Comparison of ENCODE assay signal across 10 cellular contexts in the genomic region with DNA sequence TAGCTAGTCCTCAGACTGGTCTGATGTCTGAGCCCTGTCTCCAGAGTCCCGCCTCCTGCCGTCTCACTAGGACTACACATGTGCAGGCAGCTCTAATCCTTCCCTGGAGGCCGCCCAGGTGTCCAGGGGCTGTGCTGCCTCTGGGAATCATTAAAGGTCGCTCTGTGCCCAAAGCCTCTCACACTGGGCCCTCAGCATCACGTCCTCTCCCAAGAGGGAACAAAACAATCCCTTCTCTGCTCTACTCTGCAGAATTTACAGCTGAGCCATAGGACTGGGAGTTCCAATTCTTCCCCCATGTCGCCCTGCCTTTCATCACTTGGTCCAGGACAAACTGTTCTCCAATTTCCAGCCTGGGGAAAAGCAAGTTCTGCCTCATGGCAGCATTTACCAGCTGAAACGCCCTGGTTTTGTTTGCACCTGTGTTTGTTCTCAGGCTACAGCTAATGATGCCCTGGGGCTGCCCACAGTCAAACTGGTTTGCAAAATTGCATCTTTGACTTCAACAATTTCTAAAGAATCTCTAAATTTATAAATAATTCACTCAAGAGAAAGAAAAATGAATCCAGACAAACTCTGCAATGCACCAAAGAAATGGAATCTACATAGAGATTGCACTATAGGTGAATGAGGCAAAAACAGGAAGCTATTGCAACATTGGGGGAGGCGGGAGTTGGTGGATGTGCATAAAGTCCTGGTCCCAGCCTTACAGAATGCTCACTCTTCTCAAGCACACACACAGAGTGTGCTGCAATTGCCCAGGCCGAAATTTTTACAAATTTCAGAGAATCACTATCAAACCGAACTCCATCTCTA. TPM values are rescaled to one million over a fixed set of nuclear protein-coding genes. Genes with fewer than 3 reads are reported as not detected.
A peak's percentile ranks its signal among the peaks of the same experiment; 100 is the strongest.
DNase-seq lines count a peak whose midpoint lies in the region.
"Had no signal": no experiment of that assay in that cellular context is flagged by ENCODE, and none has a peak within 500 bp of the region (broad histone marks: within the 10 kb centered on the region; RNA-seq: fewer than 3 reads in every experiment).

No MANE protein-coding gene starts in this region.

- H3K27ac ChIP-seq in HUES48 (ENCODE audit: low read depth, low read length) = no peak overlapping the region
- H3K27ac ChIP-seq: coronary artery, left ventricle myocardium inferior had no signal

- DNase-seq in NCI-H510A (lab: John Stamatoyannopoulos, UW) (peak; percentile 22), adipocyte (ENCODE audit: low read depth) (peak; percentile 73), renal cortical epithelial cell (ENCODE audit: low read depth) (peak; percentile 16), kidney glomerular epithelial cell (lab: John Stamatoyannopoulos, UW) (no peak), LoVo (ENCODE audit: low spot score) (no peak)
- DNase-seq in stimulated activated CD4-positive, alpha-beta T cell treated with anti-CD3 and anti-CD28 coated beads, Interleukin-4, amount 100 ng/mL, for 4 hours = no peak
- DNase-seq: activated CD8-positive, alpha-beta memory T cell treated with anti-CD3 and anti-CD28 coated beads for 24 hours; left ventricle myocardium inferior had no signal

- H3K9ac ChIP-seq in HUES48 (ENCODE audit: low read depth, low read length) = peak overlapping the region; percentile 21; the same call in 1 of the 2 replicates
- no peak overlapping the region for H3K9ac ChIP-seq in adipocyte (ENCODE audit: low read length)

- no peaks in the 10 kb centered on the region for H3K36me3 ChIP-seq in HUES48 (ENCODE audit: control insufficient read depth, insufficient read depth, low read length)
- no peaks in the 10 kb centered on the region for H3K36me3 ChIP-seq in adipocyte (ENCODE audit: control insufficient read depth, insufficient read depth, low read length, severe bottlenecking)
- H3K36me3 ChIP-seq: left ventricle myocardium inferior had no signal

- peaks cover 8% of the 10 kb centered on the region for H3K4me1 ChIP-seq in HUES48 (ENCODE audit: control insufficient read depth, insufficient read depth, low read length)
- H3K4me1 ChIP-seq in adipocyte (ENCODE audit: control insufficient read depth, insufficient read depth, low read length) = peaks cover 8% of the 10 kb centered on the region
- H3K4me1 ChIP-seq: left ventricle myocardium inferior had no signal

- no peaks in the 10 kb centered on the region for H3K27me3 ChIP-seq in HUES48 (ENCODE audit: control insufficient read depth, insufficient read depth, low read length)
- H3K27me3 ChIP-seq in adipocyte (replicated peaks; ENCODE audit: control insufficient read depth, insufficient read depth, low read length) = no peaks in the 10 kb centered on the region

- H3K9me3 ChIP-seq in HUES48 (ENCODE audit: control insufficient read depth, insufficient read depth, low read length) = no peaks in the 10 kb centered on the region
- no peaks in the 10 kb centered on the region for H3K9me3 ChIP-seq in adipocyte (ENCODE audit: control insufficient read depth, low read length)
- H3K9me3 ChIP-seq: left ventricle myocardium inferior had no signal

- H3K4me3 ChIP-seq in HUES48 (ENCODE audit: low read depth, low read length) (no peak overlapping the region), adipocyte (ENCODE audit: low read length) (no peak overlapping the region)
- H3K4me3 ChIP-seq: coronary artery, left ventricle myocardium inferior had no signal

RNA-seq across cellular contexts. Expression of gene MRFAP1, which starts 7.2 kb away (rescaled TPM):
- total RNA-seq in renal cortical epithelial cell = 57.8 and 240 TPM in 2 replicates

RNA-seq across cellular contexts. Expression of gene MAN2B2, which starts 58.3 kb away (rescaled TPM):
- 12.9 and 31.8 TPM in 2 replicates for total RNA-seq in renal cortical epithelial cell

Comparison
In these comparisons a context has a peak if more than half of its experiments do, and no peak if none do; other contexts are left out.
1. DNase-seq: peak in NCI-H510A (single experiment), adipocyte (single experiment) and renal cortical epithelial cell (single experiment); none in kidney glomerular epithelial cell (single experiment), stimulated activated CD4-positive, alpha-beta T cell treated with anti-CD3 and anti-CD28 coated beads, Interleukin-4, amount 100 ng/mL, for 4 hours (0 of 2) and LoVo (single experiment).